23 cellular contexts compared by ENCODE assay signal in the genomic region with DNA sequence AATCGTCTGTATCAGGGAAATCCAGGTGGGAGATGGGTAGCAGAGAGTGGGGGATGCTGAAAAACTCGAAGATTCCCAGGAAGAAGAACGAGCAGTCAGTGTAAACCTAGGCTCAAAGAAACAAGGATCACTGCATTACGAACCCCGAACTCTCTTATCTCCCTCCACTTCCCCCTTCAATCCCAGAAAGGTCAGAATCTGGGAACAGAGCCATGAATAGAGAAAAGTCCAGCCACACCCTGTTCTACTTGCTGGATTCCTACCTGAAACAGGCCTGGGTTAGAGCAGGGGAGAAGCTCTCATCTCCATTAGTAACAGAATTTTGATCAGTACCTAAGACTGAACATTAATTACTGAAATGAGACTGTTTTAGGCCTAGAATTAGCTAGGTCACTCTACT. TPM values are rescaled to one million over a fixed set of nuclear protein-coding genes. Genes with fewer than 3 reads are reported as not detected.
A peak's percentile ranks its signal among the peaks of the same experiment; 100 is the strongest.
DNase-seq lines count a peak whose midpoint lies in the region; ATAC-seq, FAIRE-seq and TF ChIP-seq lines count a peak whose summit lies in the region.
"Had no signal": no experiment of that assay in that cellular context is flagged by ENCODE, and none has a peak within 500 bp of the region (broad histone marks: within the 10 kb centered on the region; RNA-seq: fewer than 3 reads in every experiment).

No MANE protein-coding gene starts in this region.

- TF ChIP-seq CTCF in RWPE2 (IDR thresholded peaks at IDR 0.05; ENCODE audit: poor library complexity, severe bottlenecking) (no peak), left lung (IDR thresholded peaks at IDR 0.05) (no peak)

- H3K9me3 ChIP-seq in RWPE2 (ENCODE audit: severe bottlenecking), result no peaks in the 10 kb centered on the region
- no peaks in the 10 kb centered on the region for H3K9me3 ChIP-seq in left lung
- no peaks in the 10 kb centered on the region for H3K9me3 ChIP-seq in small intestine (ENCODE audit: control insufficient read depth, low read depth)

- peaks cover 55% of the 10 kb centered on the region for H3K36me3 Mint-ChIP-seq in activated T-cell treated with anti-CD3 and anti-CD28 coated beads, Interleukin-2, amount 50 U/mL, for 24 hours (ENCODE audit: low read depth)
- peaks cover 25% of the 10 kb centered on the region for H3K36me3 Mint-ChIP-seq in activated T-cell treated with anti-CD3 and anti-CD28 coated beads, Interleukin-2, amount 50 U/mL, for 4 hours (ENCODE audit: insufficient read depth)
- peaks cover 29% of the 10 kb centered on the region for H3K36me3 Mint-ChIP-seq in activated naive CD4-positive, alpha-beta T cell treated with anti-CD3 and anti-CD28 coated beads, Interleukin-2, amount 10 ng/mL, durations not matched to agents 7 days and 5 days

- DNase-seq in activated T-cell treated with anti-CD3 and anti-CD28 coated beads, Interleukin-2, amount 50 U/mL, for 24 hours, result no peak
- no peak for DNase-seq in activated T-cell treated with anti-CD3 and anti-CD28 coated beads, Interleukin-2, amount 50 U/mL, for 4 hours
- DNase-seq in RWPE2 (ENCODE audit: low spot score) (no peak), left lung (no peak), small intestine (peak; percentile 97), foreskin melanocyte (no peak), iPS-NIHi7 (ENCODE audit: extremely low spot score) (no peak)
- no peak for DNase-seq in activated naive CD4-positive, alpha-beta T cell treated with anti-CD3 and anti-CD28 coated beads, Interleukin-2, amount 10 ng/mL, durations not matched to agents 7 days and 5 days
- DNase-seq: activated B cell treated with CpG ODN at 0.5 μM for 24 hours; activated CD8-positive, alpha-beta memory T cell treated with anti-CD3 and anti-CD28 coated beads for 24 hours; activated naive CD8-positive, alpha-beta T cell treated with anti-CD3 and anti-CD28 coated beads for 36 hours; brain microvascular endothelial cell; C1 segment of cervical spinal cord; DMS 273 treated with DMSO at 0.1 percent for 48 hours; foreskin fibroblast; GF-D8; NCI-H1436; NCI-H2171 treated with DMSO at 0.1 percent for 48 hours; stimulated activated naive CD8-positive, alpha-beta T cell treated with anti-CD3 and anti-CD28 coated beads, Interleukin-15, amount 100 ng/mL, for 72 hours had no signal

- intact Hi-C loops in left lung (cut with DNase I), result no loop called here

- FAIRE-seq in small intestine (lab: Jason Lieb, UNC), result no peak
- FAIRE-seq: H54, urothelium cell line had no signal

- peak overlapping the region; percentile 11 for H3K27ac Mint-ChIP-seq in activated T-cell treated with anti-CD3 and anti-CD28 coated beads, Interleukin-2, amount 50 U/mL, for 24 hours
- no peak overlapping the region for H3K27ac Mint-ChIP-seq in activated naive CD4-positive, alpha-beta T cell treated with anti-CD3 and anti-CD28 coated beads, Interleukin-2, amount 10 ng/mL, durations not matched to agents 7 days and 5 days
- H3K27ac Mint-ChIP-seq: activated B cell treated with CpG ODN at 0.5 μM for 24 hours; activated naive CD8-positive, alpha-beta T cell treated with anti-CD3 and anti-CD28 coated beads for 36 hours; dendritic cell treated with granulocyte-macrophage colony-stimulating factor and Interleukin-4, amounts not matched to agents 40 ng/mL and 50 ng/mL, for 4 days had no signal

- no peak overlapping the region for H3K4me3 ChIP-seq in RWPE2 (ENCODE audit: severe bottlenecking)
- no peak overlapping the region for H3K4me3 ChIP-seq in left lung
- H3K4me3 ChIP-seq in small intestine (ENCODE audit: low read depth in 1 of 2, low read length in 2 of 2), result no peak overlapping the region
- H3K4me3 ChIP-seq: SK-N-MC had no signal

- no peaks in the 10 kb centered on the region for H3K9me3 Mint-ChIP-seq in activated T-cell treated with anti-CD3 and anti-CD28 coated beads, Interleukin-2, amount 50 U/mL, for 24 hours
- no peaks in the 10 kb centered on the region for H3K9me3 Mint-ChIP-seq in activated T-cell treated with anti-CD3 and anti-CD28 coated beads, Interleukin-2, amount 50 U/mL, for 4 hours
- H3K9me3 Mint-ChIP-seq in activated naive CD4-positive, alpha-beta T cell treated with anti-CD3 and anti-CD28 coated beads, Interleukin-2, amount 10 ng/mL, durations not matched to agents 7 days and 5 days, result no peaks in the 10 kb centered on the region
- H3K9me3 Mint-ChIP-seq: activated B cell treated with CpG ODN at 0.5 μM for 24 hours; activated naive CD8-positive, alpha-beta T cell treated with anti-CD3 and anti-CD28 coated beads for 36 hours; dendritic cell treated with granulocyte-macrophage colony-stimulating factor and Interleukin-4, amounts not matched to agents 40 ng/mL and 50 ng/mL, for 4 days; stimulated activated naive CD8-positive, alpha-beta T cell treated with anti-CD3 and anti-CD28 coated beads, Interleukin-15, amount 100 ng/mL, for 72 hours had no signal

- H3K4me1 ChIP-seq in RWPE2 (ENCODE audit: insufficient read depth, poor library complexity, severe bottlenecking) (peaks cover 7% of the 10 kb centered on the region), left lung (peaks cover 0 to 26% of the 10 kb centered on the region in 2 donors), small intestine (ENCODE audit: control insufficient read depth in 2 of 2, insufficient read depth in 1 of 2, low read depth in 1 of 2, low read length in 1 of 2) (peaks cover 2 to 5% of the 10 kb centered on the region in 2 donors)

- H3K27me3 Mint-ChIP-seq in activated T-cell treated with anti-CD3 and anti-CD28 coated beads, Interleukin-2, amount 50 U/mL, for 24 hours, result no peaks in the 10 kb centered on the region
- H3K27me3 Mint-ChIP-seq in activated T-cell treated with anti-CD3 and anti-CD28 coated beads, Interleukin-2, amount 50 U/mL, for 4 hours (ENCODE audit: low read depth), result no peaks in the 10 kb centered on the region
- H3K27me3 Mint-ChIP-seq in activated naive CD4-positive, alpha-beta T cell treated with anti-CD3 and anti-CD28 coated beads, Interleukin-2, amount 10 ng/mL, durations not matched to agents 7 days and 5 days, result no peaks in the 10 kb centered on the region
- H3K27me3 Mint-ChIP-seq: activated B cell treated with CpG ODN at 0.5 μM for 24 hours; activated naive CD8-positive, alpha-beta T cell treated with anti-CD3 and anti-CD28 coated beads for 36 hours; dendritic cell treated with granulocyte-macrophage colony-stimulating factor and Interleukin-4, amounts not matched to agents 40 ng/mL and 50 ng/mL, for 4 days; stimulated activated naive CD8-positive, alpha-beta T cell treated with anti-CD3 and anti-CD28 coated beads, Interleukin-15, amount 100 ng/mL, for 72 hours had no signal

- H3K4me1 Mint-ChIP-seq in activated T-cell treated with anti-CD3 and anti-CD28 coated beads, Interleukin-2, amount 50 U/mL, for 24 hours (ENCODE audit: low read depth), result peaks cover 25% of the 10 kb centered on the region
- H3K4me1 Mint-ChIP-seq in activated T-cell treated with anti-CD3 and anti-CD28 coated beads, Interleukin-2, amount 50 U/mL, for 4 hours (ENCODE audit: low read depth), result peaks cover 21% of the 10 kb centered on the region
- peaks cover 17% of the 10 kb centered on the region for H3K4me1 Mint-ChIP-seq in activated naive CD4-positive, alpha-beta T cell treated with anti-CD3 and anti-CD28 coated beads, Interleukin-2, amount 10 ng/mL, durations not matched to agents 7 days and 5 days

- WGBS in small intestine, 3 donors, result 5 to 62% (median 31%) methylated on average over 5 of the region's 5 CpGs

- CTCF ChIA-PET in activated naive CD4-positive, alpha-beta T cell treated with anti-CD3 and anti-CD28 coated beads, Interleukin-2, amount 10 ng/mL, durations not matched to agents 7 days and 5 days (lab: Charles Lee), result interaction anchor here (0.7 to 3.0 kb wide), 4 partner anchors 8 to 836 kb away, joined by 4 to 15 read pairs (median 7); no protein-coding TSS in a partner anchor

- H3K27ac ChIP-seq in RWPE2 (ENCODE audit: poor library complexity, severe bottlenecking) (no peak overlapping the region), left lung (no peak overlapping the region), small intestine (ENCODE audit: low read depth in 1 of 2, low read length in 1 of 2) (peak overlapping the region; percentile 73 to 91)
- H3K27ac ChIP-seq: brain microvascular endothelial cell, SK-N-MC had no signal

- H3K36me3 ChIP-seq in RWPE2 (ENCODE audit: low read depth) (no peaks in the 10 kb centered on the region; the same call in 1 of the 2 replicates), left lung (peaks cover 0 to 27% of the 10 kb centered on the region in 2 donors), small intestine (ENCODE audit: control insufficient read depth in 2 of 2, insufficient read depth in 2 of 2, low read length in 2 of 2) (peaks cover 2 to 6% of the 10 kb centered on the region in 2 donors)
- H3K36me3 ChIP-seq: brain microvascular endothelial cell had no signal

- ATAC-seq in activated T-cell treated with anti-CD3 and anti-CD28 coated beads, Interleukin-2, amount 50 U/mL, for 4 hours, result no peak
- ATAC-seq in RWPE2 (ENCODE audit: low read depth) (0 out of 3 replicates have a peak, but pooled peaks have one; percentile 33), left lung (peak; percentile 56)
- ATAC-seq: stimulated activated naive CD8-positive, alpha-beta T cell treated with anti-CD3 and anti-CD28 coated beads, Interleukin-15, amount 100 ng/mL, for 72 hours had no signal

- H3K4me3 Mint-ChIP-seq in activated T-cell treated with anti-CD3 and anti-CD28 coated beads, Interleukin-2, amount 50 U/mL, for 24 hours, result no peak overlapping the region
- no peak overlapping the region for H3K4me3 Mint-ChIP-seq in activated T-cell treated with anti-CD3 and anti-CD28 coated beads, Interleukin-2, amount 50 U/mL, for 4 hours
- no peak overlapping the region for H3K4me3 Mint-ChIP-seq in activated naive CD4-positive, alpha-beta T cell treated with anti-CD3 and anti-CD28 coated beads, Interleukin-2, amount 10 ng/mL, durations not matched to agents 7 days and 5 days
- H3K4me3 Mint-ChIP-seq: activated B cell treated with CpG ODN at 0.5 μM for 24 hours; activated naive CD8-positive, alpha-beta T cell treated with anti-CD3 and anti-CD28 coated beads for 36 hours; dendritic cell treated with granulocyte-macrophage colony-stimulating factor and Interleukin-4, amounts not matched to agents 40 ng/mL and 50 ng/mL, for 4 days; stimulated activated naive CD8-positive, alpha-beta T cell treated with anti-CD3 and anti-CD28 coated beads, Interleukin-15, amount 100 ng/mL, for 72 hours had no signal

- H3K27me3 ChIP-seq in RWPE2 (ENCODE audit: insufficient read depth, poor library complexity, severe bottlenecking) (no peaks in the 10 kb centered on the region), left lung (no peaks in the 10 kb centered on the region), small intestine (ENCODE audit: control insufficient read depth in 2 of 2, insufficient read depth in 2 of 2, low read length in 2 of 2) (no peaks in the 10 kb centered on the region)
- H3K27me3 ChIP-seq: brain microvascular endothelial cell had no signal

RNA-seq across cellular contexts. Expression of a gene that starts 24.4 kb away (rescaled TPM):
- total RNA-seq in activated T-cell treated with anti-CD3 and anti-CD28 coated beads, Interleukin-2, amount 50 U/mL, for 4 hours, result 10 to 100 TPM in 2 of 3 donors, 1 to 10 TPM in 1; 8.9 to 18.1 (median 10.2) TPM
- total RNA-seq in left lung, result 10 to 100 TPM; 21.1 to 22.4 TPM
- 10 to 100 TPM; 11.3 to 18.2 (median 11.9) TPM for polyA plus RNA-seq in small intestine

RNA-seq across cellular contexts. Expression of a gene that starts 55.7 kb away (rescaled TPM):
- total RNA-seq in activated T-cell treated with anti-CD3 and anti-CD28 coated beads, Interleukin-2, amount 50 U/mL, for 4 hours, result 10 to 100 TPM in 2 of 3 donors, 1 to 10 TPM in 1; 5.7 to 16.0 (median 14.2) TPM
- 10 to 100 TPM; 12.8 to 16.1 TPM for total RNA-seq in left lung
- polyA plus RNA-seq in small intestine, result 10 to 100 TPM; 25.7 to 37.2 (median 34.0) TPM

Comparison
In these comparisons a context has a peak if more than half of its experiments do, and no peak if none do; other contexts are left out.
1. ATAC-seq: peak in RWPE2 (single experiment) and left lung (single experiment); none in activated T-cell treated with anti-CD3 and anti-CD28 coated beads, Interleukin-2, amount 50 U/mL, for 4 hours (0 of 2).
2. H3K27ac ChIP-seq: peak in small intestine (2 of 2); none in RWPE2 (single experiment) and left lung (0 of 2).